In the genomic region with DNA sequence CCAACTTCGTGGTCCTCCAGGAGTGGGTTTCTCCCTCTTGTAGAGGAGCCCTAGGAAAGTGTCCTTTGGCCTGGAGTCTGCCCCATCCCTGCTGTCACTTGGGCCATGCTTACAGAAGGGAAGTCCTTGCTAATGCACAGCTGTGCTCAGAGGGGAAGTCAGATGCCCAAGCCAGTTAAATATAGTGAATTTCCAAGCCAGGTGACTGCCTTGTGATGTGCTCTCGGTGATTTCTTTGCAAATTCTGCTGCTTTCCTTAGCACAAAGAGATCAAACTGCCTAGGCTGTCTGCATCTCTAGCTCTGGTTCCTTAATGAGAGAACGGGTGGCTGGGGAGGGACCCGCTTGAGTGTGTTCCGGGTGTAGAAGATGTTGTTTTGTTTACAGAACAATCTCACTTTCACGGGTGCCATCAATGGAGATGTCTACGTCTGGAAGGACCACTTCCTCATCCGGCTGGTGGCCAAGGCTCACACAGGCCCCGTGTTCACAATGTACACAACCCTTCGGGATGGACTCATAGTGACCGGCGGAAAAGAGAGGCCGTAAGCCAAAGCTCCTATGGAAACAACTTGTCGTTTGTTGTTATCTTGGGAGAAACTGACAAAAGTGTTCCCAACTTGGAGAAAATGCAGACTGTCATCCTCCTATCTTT, we compare ENCODE assay signal across 14 cellular contexts.
"Had no signal": no experiment of that assay in that cellular context is flagged by ENCODE, and none has a peak within 500 bp of the region (broad histone marks: within the 10 kb centered on the region; RNA-seq: fewer than 3 reads in every experiment).

No MANE protein-coding gene starts in this region.

- H3K4me1 ChIP-seq: tibial artery, uterus had no signal

- H3K4me1 Mint-ChIP-seq: mesothelial cell of epicardium had no signal

- H3K27ac ChIP-seq: epithelial cell of prostate, tibial artery, uterus had no signal

- H3K27ac Mint-ChIP-seq: activated T-helper 17 cell treated with anti-CD3 and anti-CD28 coated beads, Interleukin-2, amount 50 U/mL, for 72 hours; mesothelial cell of epicardium had no signal

- DNase-seq: activated CD4-positive, CD25-positive, alpha-beta regulatory T cell treated with anti-CD3 and anti-CD28 coated beads, Interleukin-2, amount 50 U/mL, for 72 hours; activated naive CD4-positive, alpha-beta T cell treated with Interleukin-2 at 50 U/mL for 16 hours; aorta; cerebellar nuclear complex; dermis blood vessel endothelial cell; foreskin melanocyte; stimulated activated CD4-positive, alpha-beta T cell treated with anti-CD3 and anti-CD28 coated beads, Interleukin-12 subunit alpha, Interleukin-12 subunit beta, amount 100 ng/mL, for 4 hours; stimulated activated CD4-positive, alpha-beta T cell treated with anti-CD3 and anti-CD28 coated beads, Interleukin-2, amount 100 ng/mL, for 24 hours; T-helper 9 cell; tibial artery; uterus had no signal

- H3K9me3 ChIP-seq: tibial artery, uterus had no signal

- ATAC-seq: activated T-helper 17 cell treated with anti-CD3 and anti-CD28 coated beads, Interleukin-2, amount 50 U/mL, for 72 hours had no signal

- H3K4me3 ChIP-seq: tibial artery, uterus had no signal

- H3K36me3 ChIP-seq: tibial artery, uterus had no signal

- H3K27me3 ChIP-seq: tibial artery, uterus had no signal

- H3K9me3 Mint-ChIP-seq: mesothelial cell of epicardium had no signal

- H3K27me3 Mint-ChIP-seq: activated T-helper 17 cell treated with anti-CD3 and anti-CD28 coated beads, Interleukin-2, amount 50 U/mL, for 72 hours had no signal

- H3K4me3 Mint-ChIP-seq: activated T-helper 17 cell treated with anti-CD3 and anti-CD28 coated beads, Interleukin-2, amount 50 U/mL, for 72 hours; mesothelial cell of epicardium had no signal
